Comparison of ENCODE assay signal across 24 cellular contexts in genomic region chr7:152504367-152504766, GRCh38.
A peak's percentile ranks its signal among the peaks of the same experiment; 100 is the strongest.
DNase-seq lines count a peak whose midpoint lies in the region; ATAC-seq and TF ChIP-seq lines count a peak whose summit lies in the region.
"Had no signal": no experiment of that assay in that cellular context is flagged by ENCODE, and none has a peak within 500 bp of the region (broad histone marks: within the 10 kb centered on the region; RNA-seq: fewer than 3 reads in every experiment).

No MANE protein-coding gene starts in this region.

- no peak overlapping the region for H3K4me3 ChIP-seq in LNCaP clone FGC (ENCODE audit: low read depth, low read length)
- no peak overlapping the region for H3K4me3 ChIP-seq in PC-3 (ENCODE audit: low read length)
- H3K4me3 ChIP-seq in spleen = no peak overlapping the region
- H3K4me3 ChIP-seq: mucosa of descending colon, testis had no signal

- no peaks in the 10 kb centered on the region for H3K36me3 Mint-ChIP-seq in stimulated activated memory B cell treated with anti-CD40 and anti-IgM and Interleukin-4, amounts not matched to agents 10 μg/mL and 1 μg/mL and 100 μg/mL, for 72 hours
- H3K36me3 Mint-ChIP-seq: stimulated activated naive B cell treated with anti-CD40 and anti-IgM and Interleukin-4, amounts not matched to agents 10 μg/mL and 1 μg/mL and 100 μg/mL, for 72 hours had no signal

- H3K9me2 ChIP-seq in PC-3 (replicated peaks; ENCODE audit: low read length) = no peaks in the 10 kb centered on the region

- no peaks in the 10 kb centered on the region for H3K27me3 Mint-ChIP-seq in stimulated activated memory B cell treated with anti-CD40 and anti-IgM and Interleukin-4, amounts not matched to agents 10 μg/mL and 1 μg/mL and 100 μg/mL, for 72 hours
- H3K27me3 Mint-ChIP-seq: activated CD4-positive, alpha-beta T cell treated with anti-CD3 and anti-CD28 coated beads for 36 hours; activated T-cell treated with anti-CD3 and anti-CD28 coated beads, Interleukin-2, amount 50 U/mL, for 24 hours; CD4-positive, alpha-beta T cell had no signal

- no peak overlapping the region for H3K4me2 ChIP-seq in PC-3 (ENCODE audit: low read length)

- CTCF ChIA-PET in PC-3 (lab: Charles Lee) = no interaction called here

- H3K9me3 Mint-ChIP-seq in stimulated activated memory B cell treated with anti-CD40 and anti-IgM and Interleukin-4, amounts not matched to agents 10 μg/mL and 1 μg/mL and 100 μg/mL, for 72 hours = no peaks in the 10 kb centered on the region
- H3K9me3 Mint-ChIP-seq: activated T-cell treated with anti-CD3 and anti-CD28 coated beads, Interleukin-2, amount 50 U/mL, for 24 hours; CD4-positive, alpha-beta T cell; stimulated activated naive B cell treated with anti-CD40 and anti-IgM and Interleukin-4, amounts not matched to agents 10 μg/mL and 1 μg/mL and 100 μg/mL, for 72 hours had no signal

- H3K36me3 ChIP-seq in PC-3 (ENCODE audit: low read depth, low read length) = no peaks in the 10 kb centered on the region
- H3K36me3 ChIP-seq in spleen = no peaks in the 10 kb centered on the region

- TF ChIP-seq POLR2A in spleen (IDR thresholded peaks at IDR 0.05) = no peak

- H3K4me3 Mint-ChIP-seq in stimulated activated memory B cell treated with anti-CD40 and anti-IgM and Interleukin-4, amounts not matched to agents 10 μg/mL and 1 μg/mL and 100 μg/mL, for 72 hours = no peak overlapping the region
- H3K4me3 Mint-ChIP-seq: activated CD4-positive, alpha-beta T cell treated with anti-CD3 and anti-CD28 coated beads for 36 hours; activated T-cell treated with anti-CD3 and anti-CD28 coated beads, Interleukin-2, amount 50 U/mL, for 24 hours; CD4-positive, alpha-beta T cell; stimulated activated naive B cell treated with anti-CD40 and anti-IgM and Interleukin-4, amounts not matched to agents 10 μg/mL and 1 μg/mL and 100 μg/mL, for 72 hours had no signal

- ATAC-seq in PC-3 (0 out of 2 replicates have a peak, but pooled peaks have one; percentile 15), left lobe of liver (peak; percentile 89), HG03342 (IDR thresholded peaks at IDR 0.05; ENCODE audit: unreplicated experiment) (no peak), GM18519 (IDR thresholded peaks at IDR 0.05; ENCODE audit: low FRiP score, unreplicated experiment) (no peak)
- no peak for ATAC-seq in stimulated activated memory B cell treated with anti-CD40 and anti-IgM and Interleukin-4, amounts not matched to agents 10 μg/mL and 1 μg/mL and 100 μg/mL, for 72 hours
- ATAC-seq: activated CD4-positive, alpha-beta T cell treated with anti-CD3 and anti-CD28 coated beads for 36 hours; left ventricle myocardium superior; mucosa of descending colon; stimulated activated naive B cell treated with anti-CD40 and anti-IgM and Interleukin-4, amounts not matched to agents 10 μg/mL and 1 μg/mL and 100 μg/mL, for 72 hours had no signal

- H3K27ac ChIP-seq in PC-3 (ENCODE audit: low read length) = no peak overlapping the region
- H3K27ac ChIP-seq in spleen = no peak overlapping the region
- H3K27ac ChIP-seq: testis had no signal

- POLR2A ChIA-PET in PC-3 (lab: Charles Lee; ENCODE audit: unreplicated experiment) = no interaction called here

- H3K4me1 ChIP-seq in PC-3 (ENCODE audit: insufficient read depth, low read length) (no peaks in the 10 kb centered on the region), spleen (no peaks in the 10 kb centered on the region)
- H3K4me1 ChIP-seq: testis had no signal

- H3K9ac ChIP-seq in PC-3 (ENCODE audit: low read length) = no peak overlapping the region

- DNase-seq in LNCaP clone FGC (ENCODE audit: low read depth) (peak; percentile 71), PC-3 (peak; percentile 27), left lobe of liver (ENCODE audit: low spot score) (peak; percentile 64), spleen (peak; percentile 32)
- DNase-seq: activated CD4-positive, alpha-beta T cell treated with anti-CD3 and anti-CD28 coated beads for 36 hours; activated CD8-positive, alpha-beta memory T cell treated with anti-CD3 and anti-CD28 coated beads for 24 hours; activated naive CD4-positive, alpha-beta T cell; activated T-cell treated with anti-CD3 and anti-CD28 coated beads, Interleukin-2, amount 50 U/mL, for 24 hours; CD4-positive, alpha-beta T cell; cortex of kidney; head of caudate nucleus; left ventricle myocardium superior; mucosa of descending colon; NCI-H1436 treated with DMSO at 0.1 percent for 48 hours; NCI-H2171 treated with DMSO at 0.1 percent for 48 hours; NCI-H748 treated with DMSO at 0.1 percent for 48 hours; SHP77 treated with DMSO at 0.1 percent for 48 hours; stimulated activated CD4-positive, alpha-beta T cell treated with anti-CD3 and anti-CD28 coated beads, Interleukin-2, amount 100 ng/mL, for 24 hours; stimulated activated naive B cell treated with anti-CD40 and anti-IgM and Interleukin-4, amounts not matched to agents 10 μg/mL and 1 μg/mL and 100 μg/mL, for 72 hours; SW 1271; testis had no signal

- no TSS peak for BruUV-seq in PC-3 (replicated peaks; lab: Mats Ljungman, UMichigan)

- no peaks in the 10 kb centered on the region for H3K79me2 ChIP-seq in PC-3 (ENCODE audit: low read length)

- H4K20me1 ChIP-seq in PC-3 (ENCODE audit: low read length) = no peaks in the 10 kb centered on the region

- H3K27ac Mint-ChIP-seq in stimulated activated memory B cell treated with anti-CD40 and anti-IgM and Interleukin-4, amounts not matched to agents 10 μg/mL and 1 μg/mL and 100 μg/mL, for 72 hours = no peak overlapping the region
- H3K27ac Mint-ChIP-seq: activated CD4-positive, alpha-beta T cell treated with anti-CD3 and anti-CD28 coated beads for 36 hours; activated T-cell treated with anti-CD3 and anti-CD28 coated beads, Interleukin-2, amount 50 U/mL, for 24 hours; CD4-positive, alpha-beta T cell; stimulated activated naive B cell treated with anti-CD40 and anti-IgM and Interleukin-4, amounts not matched to agents 10 μg/mL and 1 μg/mL and 100 μg/mL, for 72 hours had no signal

- H3K9me3 ChIP-seq in PC-3 (ENCODE audit: low read length) (no peaks in the 10 kb centered on the region), spleen (no peaks in the 10 kb centered on the region)
- H3K9me3 ChIP-seq: mucosa of descending colon, testis had no signal

- H3K27me3 ChIP-seq in PC-3 (ENCODE audit: low read length) = no peaks in the 10 kb centered on the region
- no peaks in the 10 kb centered on the region for H3K27me3 ChIP-seq in spleen (replicated peaks in 1 of 7)
- H3K27me3 ChIP-seq: testis had no signal

- no peaks in the 10 kb centered on the region for H3K4me1 Mint-ChIP-seq in stimulated activated memory B cell treated with anti-CD40 and anti-IgM and Interleukin-4, amounts not matched to agents 10 μg/mL and 1 μg/mL and 100 μg/mL, for 72 hours
- H3K4me1 Mint-ChIP-seq: activated CD4-positive, alpha-beta T cell treated with anti-CD3 and anti-CD28 coated beads for 36 hours; stimulated activated naive B cell treated with anti-CD40 and anti-IgM and Interleukin-4, amounts not matched to agents 10 μg/mL and 1 μg/mL and 100 μg/mL, for 72 hours had no signal

- WGBS in spleen, 5 donors = 53 to 82% (median 72%) methylated on average over 3 of the region's 3 CpGs

- TF ChIP-seq CTCF in LNCaP clone FGC (IDR thresholded peaks at IDR 0.05; ENCODE audit: control insufficient read depth, extremely low read depth, insufficient read depth) (no peak), PC-3 (conservative IDR thresholded peaks at IDR 0.05; ENCODE audit: low read depth, low read length) (no peak), spleen (IDR thresholded peaks at IDR 0.05 in 8 of 11, conservative IDR thresholded peaks at IDR 0.05 in 3 of 11) (no peak)

- no peaks in the 10 kb centered on the region for H3F3A ChIP-seq in PC-3 (ENCODE audit: low read length, unreplicated experiment)

- peak overlapping the region; percentile 52 for H2AFZ ChIP-seq in PC-3 (ENCODE audit: low read length)

- intact Hi-C loops in PC-3 (cut with micrococcal nuclease) = no loop called here
- intact Hi-C loops in spleen (cut with DNase I; ENCODE audit: low total_unique reads) = no loop called here

Comparison
In these comparisons a context has a peak if more than half of its experiments do, and no peak if none do; other contexts are left out.
1. ATAC-seq: peak in PC-3 (single experiment) and left lobe of liver (single experiment); none in HG03342 (single experiment), GM18519 (single experiment) and stimulated activated memory B cell treated with anti-CD40 and anti-IgM and Interleukin-4, amounts not matched to agents 10 μg/mL and 1 μg/mL and 100 μg/mL, for 72 hours (single experiment).
2. Peak in every context shown above with its lines, with median percentiles within 50 percentile points of each other: DNase-seq.